In genomic region chr20:38937978-38938473, GRCh38 we compare ENCODE assay signal across 18 cellular contexts. TPM values are rescaled to one million over a fixed set of nuclear protein-coding genes. Genes with fewer than 3 reads are reported as not detected.
DNase-seq lines count a peak whose midpoint lies in the region; ATAC-seq, FAIRE-seq and TF ChIP-seq lines count a peak whose summit lies in the region.
"Had no signal": no experiment of that assay in that cellular context is flagged by ENCODE, and none has a peak within 500 bp of the region (broad histone marks: within the 10 kb centered on the region; RNA-seq: fewer than 3 reads in every experiment).

No MANE protein-coding gene starts in this region.

- H3K27ac ChIP-seq in HepG2 (ENCODE audit: extremely low read length, insufficient read depth, low read length) (no peak overlapping the region), right lobe of liver (no peak overlapping the region), WERI-Rb-1 (no peak overlapping the region)
- H3K27ac ChIP-seq: Peyer's patch had no signal

- no peak for TF ChIP-seq RAD21 in HepG2 (CRISPR knock-in tag; IDR thresholded peaks at IDR 0.05)

- intact Hi-C loops in HepG2 (cut with micrococcal nuclease; ENCODE audit: unreplicated experiment) = no loop called here
- intact Hi-C loops in right lobe of liver (cut with DNase I) = no loop called here

- no peak for FAIRE-seq in HepG2 (lab: Jason Lieb, UNC)
- FAIRE-seq: GM12892, GM19239 had no signal

- H3K9ac ChIP-seq in HepG2 (ENCODE audit: insufficient read depth, low read depth, low read length) = no peak overlapping the region

- TF ChIP-seq POLR2A in HepG2 (IDR thresholded peaks at IDR 0.05; ENCODE audit: insufficient read depth in 1 of 2, low read depth in 2 of 2, low read length in 2 of 2) (0 out of 4 replicates have a peak, but pooled peaks of 1 of the 2 experiments have one; percentile 22), right lobe of liver (IDR thresholded peaks at IDR 0.05) (no peak)

- no peak overlapping the region for H2AFZ ChIP-seq in HepG2 (ENCODE audit: low read length)

- H3K27me3 ChIP-seq in HepG2 (ENCODE audit: control insufficient read depth in 1 of 2, insufficient read depth in 2 of 2, low read length in 2 of 2) = no peaks in the 10 kb centered on the region
- no peaks in the 10 kb centered on the region for H3K27me3 ChIP-seq in right lobe of liver
- H3K27me3 ChIP-seq in WERI-Rb-1 (ENCODE audit: insufficient read depth, low read depth, severe bottlenecking) = no peaks in the 10 kb centered on the region
- H3K27me3 ChIP-seq: Peyer's patch had no signal

- DNase-seq in HepG2 (ENCODE audit: low spot score) = no peak
- DNase-seq in right lobe of liver = no peak
- peak; percentile 18 for DNase-seq in WERI-Rb-1
- DNase-seq in islet precursor cell = peak; percentile 14
- no peak for DNase-seq in KG1 (lab: John Stamatoyannopoulos, UW)
- DNase-seq in stimulated activated CD4-positive, alpha-beta T cell treated with anti-CD3 and anti-CD28 coated beads, Interleukin-2, amount 100 ng/mL, for 48 hours = no peak
- DNase-seq in GM20000 (ENCODE audit: low spot score) = no peak
- DNase-seq: CD4-positive, alpha-beta T cell; DND-41; GDM1; NCI-H1092; NCI-H1694 treated with DMSO at 0.1 percent for 48 hours; NCI-H226; NCI-H774; Peyer's patch; SHP77 treated with DMSO at 0.1 percent for 48 hours had no signal

- no peak for TF ChIP-seq EP300 in HepG2 (IDR thresholded peaks at IDR 0.05; ENCODE audit: low read depth in 2 of 2, low read length in 2 of 2)
- TF ChIP-seq EP300 in HepG2 (CRISPR knock-in tag; IDR thresholded peaks at IDR 0.05; ENCODE audit: borderline replicate concordance) = no peak

- H3K79me2 ChIP-seq in HepG2 (ENCODE audit: insufficient read depth, low read length) = peaks cover 88% of the 10 kb centered on the region

- WGBS in HepG2 (ENCODE audit: low lambda C conversion rate) = 97% methylated on average over 7 of the region's 7 CpGs
- WGBS in right lobe of liver (ENCODE audit: insufficient coverage, low coverage, low lambda C conversion rate, missing lambda C conversion rate) = 98% methylated on average over 5 of the region's 7 CpGs

- no peak for ATAC-seq in HepG2
- no peak for ATAC-seq in right lobe of liver

- POLR2A ChIA-PET in HepG2 (lab: Yijun Ruan, JAX) = interaction anchor here (1.3 kb wide), 1 partner anchor 24 kb away, joined by 4 read pairs; the partner anchor contains the start of gene DHX35

- peaks cover 88% of the 10 kb centered on the region for H3K4me1 ChIP-seq in HepG2 (ENCODE audit: insufficient read depth, low read length)
- no peaks in the 10 kb centered on the region for H3K4me1 ChIP-seq in right lobe of liver
- H3K4me1 ChIP-seq: Peyer's patch had no signal

- BruUV-seq in HepG2 (replicated peaks; lab: Mats Ljungman, UMichigan) = no TSS peak

- in situ Hi-C loops in HepG2 (cut with HindIII; ENCODE audit: extremely low pct_ligation_motif_present, low pct_unique_long_range_greater_than_20kb) = no loop called here

- no peak overlapping the region for H3K4me2 ChIP-seq in HepG2 (ENCODE audit: low read depth, low read length)

- H3K36me3 ChIP-seq in HepG2 (replicated peaks in 1 of 2; ENCODE audit: control insufficient read depth in 1 of 2, insufficient read depth in 2 of 2, low read length in 2 of 2) (peaks cover 41 to 73% of the 10 kb centered on the region in 2 experiments), right lobe of liver (no peaks in the 10 kb centered on the region), WERI-Rb-1 (peaks cover 67% of the 10 kb centered on the region)
- H3K36me3 ChIP-seq: Peyer's patch had no signal

- CTCF ChIA-PET in HepG2 (lab: Yijun Ruan, JAX; ENCODE audit: low intra/inter-chr PET ratio, low total read pairs) = no interaction called here

- H4K20me1 ChIP-seq in HepG2 (ENCODE audit: insufficient read depth, low read length) = peaks cover 8% of the 10 kb centered on the region; the same call in 1 of the 2 replicates

- H3K4me3 ChIP-seq in HepG2 (replicated peaks in 1 of 3; ENCODE audit: insufficient read depth in 1 of 3, low read depth in 2 of 3, low read length in 3 of 3) (no peak overlapping the region), right lobe of liver (no peak overlapping the region), WERI-Rb-1 (ENCODE audit: low read depth, low read length) (no peak overlapping the region)
- H3K4me3 ChIP-seq: Peyer's patch had no signal

- TF ChIP-seq CTCF in HepG2 (CRISPR knock-in tag; IDR thresholded peaks at IDR 0.05) (no peak), right lobe of liver (IDR thresholded peaks at IDR 0.05) (no peak), WERI-Rb-1 (IDR thresholded peaks at IDR 0.05; ENCODE audit: low read depth, low read length) (no peak), GM20000 (IDR thresholded peaks at IDR 0.05; ENCODE audit: extremely low read depth, missing control alignments) (no peak)

- H3K9me3 ChIP-seq in HepG2 (ENCODE audit: low read length) = no peaks in the 10 kb centered on the region
- no peaks in the 10 kb centered on the region for H3K9me3 ChIP-seq in right lobe of liver
- no peaks in the 10 kb centered on the region for H3K9me3 ChIP-seq in WERI-Rb-1 (ENCODE audit: severe bottlenecking)
- H3K9me3 ChIP-seq: Peyer's patch had no signal

TF ChIP-seq in HepG2, 621 proteins besides CTCF, POLR2A, EP300 and RAD21 (continues in another document):
- TF ChIP-seq ZNF780A (CRISPR knock-in tag; IDR thresholded peaks at IDR 0.05) = no peak
- no peak for TF ChIP-seq ZNF615 (CRISPR knock-in tag; IDR thresholded peaks at IDR 0.05; ENCODE audit: borderline replicate concordance)
- TF ChIP-seq CEBPB (IDR thresholded peaks at IDR 0.05; ENCODE audit: borderline replicate concordance, low read depth, low read length) = peak; percentile 55; the same call in 1 of the 2 replicates
- no peak for TF ChIP-seq ZNF160 (CRISPR knock-in tag; IDR thresholded peaks at IDR 0.05)
- TF ChIP-seq ZC3H13 (CRISPR knock-in tag; IDR thresholded peaks at IDR 0.05) = no peak
- no peak for TF ChIP-seq ZNF569 (CRISPR knock-in tag; IDR thresholded peaks at IDR 0.05; ENCODE audit: borderline replicate concordance)
- TF ChIP-seq BORCS8-MEF2B (CRISPR knock-in tag; IDR thresholded peaks at IDR 0.05) = peak; percentile 31; the same call in 1 of the 2 replicates
- TF ChIP-seq TP53 (CRISPR knock-in tag; conservative IDR thresholded peaks at IDR 0.05) = no peak
- TF ChIP-seq NONO (IDR thresholded peaks at IDR 0.05) = no peak
- TF ChIP-seq NONO (CRISPR knock-in tag; conservative IDR thresholded peaks at IDR 0.05) = no peak

RNA-seq across cellular contexts. Expression of gene FAM83D, which starts 11.8 kb away (rescaled TPM):
- total RNA-seq in HepG2 (2016; rRNA removed; fragmentation: Illumina TruSeq; extraction: Trizol) (64.0 and 76.5 TPM in 2 replicates), right lobe of liver (1 to 10 TPM in 4 of 6 experiments, under 1 TPM in 2; 0.83 to 3.3 (median 1.7) TPM)
- total RNA-seq in HepG2 (2016; cell fraction: cytosol; rRNA removed; fragmentation: Illumina TruSeq; extraction: Trizol; ENCODE audit: low read depth) = 7.7 and 8.1 TPM in 2 replicates
- total RNA-seq in HepG2 (2016; cell fraction: insoluble cytoplasmic fraction; rRNA removed; fragmentation: Illumina TruSeq; extraction: Trizol) = 64.0 and 71.6 TPM in 2 replicates
- 21.2 and 23.0 TPM in 2 replicates for total RNA-seq in HepG2 (2016; cell fraction: membrane; rRNA removed; fragmentation: Illumina TruSeq; extraction: Trizol)
- total RNA-seq in HepG2 (2016; cell fraction: nucleus; rRNA removed; fragmentation: Illumina TruSeq; extraction: Trizol) = 31.3 and 37.7 TPM in 2 replicates
- polyA plus RNA-seq in HepG2 (2011; rRNA removed) = 26.7 and 51.4 TPM in 2 replicates
- polyA plus RNA-seq in HepG2 (2011; cell fraction: cytosol; rRNA removed) = 28.2 and 38.6 TPM in 2 replicates
- 23.7 and 42.3 TPM in 2 replicates for polyA plus RNA-seq in HepG2 (2011; cell fraction: nucleus; rRNA removed)
- 13.4 and 27.1 TPM in 2 replicates for polyA plus RNA-seq in HepG2 (2012)
- polyA plus RNA-seq in HepG2 (2016; cell fraction: cytosol; fragmentation: Illumina TruSeq; extraction: Trizol; ENCODE audit: low read depth) = 3.9 and 4.0 TPM in 2 replicates
- polyA plus RNA-seq in HepG2 (2016; cell fraction: insoluble cytoplasmic fraction; fragmentation: Illumina TruSeq; extraction: Trizol; ENCODE audit: low read depth) = 80.4 and 80.8 TPM in 2 replicates
- polyA plus RNA-seq in HepG2 (2016; cell fraction: membrane; fragmentation: Illumina TruSeq; extraction: Trizol; ENCODE audit: low read depth) = 11.5 and 12.2 TPM in 2 replicates
- polyA plus RNA-seq in HepG2 (2016; cell fraction: nucleus; fragmentation: Illumina TruSeq; extraction: Trizol; ENCODE audit: insufficient read depth, low read depth) = 61.5 and 62.0 TPM in 2 replicates
- polyA minus RNA-seq in HepG2 (2011; rRNA and poly(A)+ RNA removed; ENCODE audit: low replicate concordance) = 42.3 and 93.4 TPM in 2 replicates
- polyA minus RNA-seq in HepG2 (2011; cell fraction: cytosol; rRNA and poly(A)+ RNA removed) = 16.7 and 27.9 TPM in 2 replicates
- polyA minus RNA-seq in HepG2 (2011; cell fraction: nucleus; rRNA and poly(A)+ RNA removed) = 19.5 and 32.3 TPM in 2 replicates

RNA-seq across cellular contexts. Expression of gene DHX35, which starts 24.1 kb away (rescaled TPM):
- total RNA-seq in HepG2 (2016; rRNA removed; fragmentation: Illumina TruSeq; extraction: Trizol) (28.7 and 30.4 TPM in 2 replicates), right lobe of liver (1 to 10 TPM; 3.2 to 7.5 (median 4.8) TPM)
- 5.2 and 6.7 TPM in 2 replicates for total RNA-seq in HepG2 (2016; cell fraction: cytosol; rRNA removed; fragmentation: Illumina TruSeq; extraction: Trizol; ENCODE audit: low read depth)
- total RNA-seq in HepG2 (2016; cell fraction: insoluble cytoplasmic fraction; rRNA removed; fragmentation: Illumina TruSeq; extraction: Trizol) = 29.9 and 33.4 TPM in 2 replicates
- 8.6 and 10.5 TPM in 2 replicates for total RNA-seq in HepG2 (2016; cell fraction: membrane; rRNA removed; fragmentation: Illumina TruSeq; extraction: Trizol)
- 35.4 and 36.9 TPM in 2 replicates for total RNA-seq in HepG2 (2016; cell fraction: nucleus; rRNA removed; fragmentation: Illumina TruSeq; extraction: Trizol)
- polyA plus RNA-seq in HepG2 (2011; rRNA removed) = 25.8 and 26.2 TPM in 2 replicates
- polyA plus RNA-seq in HepG2 (2011; cell fraction: cytosol; rRNA removed) = 18.8 and 19.6 TPM in 2 replicates
- polyA plus RNA-seq in HepG2 (2011; cell fraction: nucleus; rRNA removed) = 58.1 and 67.7 TPM in 2 replicates
- 11.8 and 14.5 TPM in 2 replicates for polyA plus RNA-seq in HepG2 (2012)
- 1.6 and 1.8 TPM in 2 replicates for polyA plus RNA-seq in HepG2 (2016; cell fraction: cytosol; fragmentation: Illumina TruSeq; extraction: Trizol; ENCODE audit: low read depth)
- 24.2 and 25.5 TPM in 2 replicates for polyA plus RNA-seq in HepG2 (2016; cell fraction: insoluble cytoplasmic fraction; fragmentation: Illumina TruSeq; extraction: Trizol; ENCODE audit: low read depth)
- 4.9 TPM in 2 replicates for polyA plus RNA-seq in HepG2 (2016; cell fraction: membrane; fragmentation: Illumina TruSeq; extraction: Trizol; ENCODE audit: low read depth)
- 45.4 and 47.2 TPM in 2 replicates for polyA plus RNA-seq in HepG2 (2016; cell fraction: nucleus; fragmentation: Illumina TruSeq; extraction: Trizol; ENCODE audit: insufficient read depth, low read depth)
- polyA minus RNA-seq in HepG2 (2011; rRNA and poly(A)+ RNA removed; ENCODE audit: low replicate concordance) = 25.6 and 28.7 TPM in 2 replicates
- polyA minus RNA-seq in HepG2 (2011; cell fraction: cytosol; rRNA and poly(A)+ RNA removed) = 10.4 and 11.8 TPM in 2 replicates
- 46.6 and 48.2 TPM in 2 replicates for polyA minus RNA-seq in HepG2 (2011; cell fraction: nucleus; rRNA and poly(A)+ RNA removed)

Comparison
In these comparisons a context has a peak if more than half of its experiments do, and no peak if none do; other contexts are left out.
1. DNase-seq: peak in WERI-Rb-1 (single experiment) and islet precursor cell (single experiment); none in HepG2 (single experiment), right lobe of liver (0 of 3), KG1 (single experiment), stimulated activated CD4-positive, alpha-beta T cell treated with anti-CD3 and anti-CD28 coated beads, Interleukin-2, amount 100 ng/mL, for 48 hours (0 of 2) and GM20000 (single experiment).